ENCODE assay signal across 1 cellular context in genomic region chr17:48037036-48037881, GRCh38.
TF ChIP-seq lines count a peak whose summit lies in the region.

COPZ2 (minus strand) TSS chr17:48037797; CDS start chr17:48037777, 20 bp downstream.

TF ChIP-seq in HepG2, 621 proteins besides CTCF, POLR2A, EP300 and RAD21 (continued from another document and continues in another):
- peak; percentile 20; the same call in 1 of the 2 replicates for TF ChIP-seq LBX2 (CRISPR knock-in tag; IDR thresholded peaks at IDR 0.05; ENCODE audit: borderline replicate concordance)
- no peak for TF ChIP-seq NR2F2 (IDR thresholded peaks at IDR 0.05; ENCODE audit: borderline replicate concordance, low read depth)
- TF ChIP-seq SUZ12 (IDR thresholded peaks at IDR 0.05; ENCODE audit: low read depth, low read length) = no peak
- no peak for TF ChIP-seq GMEB2 (CRISPR knock-in tag; IDR thresholded peaks at IDR 0.05; ENCODE audit: low read depth)
- TF ChIP-seq ZNF18 (CRISPR knock-in tag; IDR thresholded peaks at IDR 0.05; ENCODE audit: insufficient replicate concordance) = no peak
- TF ChIP-seq ZBTB8A (CRISPR knock-in tag; IDR thresholded peaks at IDR 0.05; ENCODE audit: borderline replicate concordance, low read depth) = no peak
- no peak for TF ChIP-seq PAX8 (CRISPR knock-in tag; IDR thresholded peaks at IDR 0.05; ENCODE audit: borderline replicate concordance)
- TF ChIP-seq ZNF460 (CRISPR knock-in tag; IDR thresholded peaks at IDR 0.05; ENCODE audit: borderline replicate concordance) = no peak
- TF ChIP-seq ZNF547 (CRISPR knock-in tag; IDR thresholded peaks at IDR 0.05) = peak; percentile 80
- 0 out of 2 replicates have a peak, but pooled peaks have one; percentile 20 for TF ChIP-seq ZNF235 (CRISPR knock-in tag; IDR thresholded peaks at IDR 0.05; ENCODE audit: borderline replicate concordance)
- no peak for TF ChIP-seq PRMT3 (CRISPR knock-in tag; IDR thresholded peaks at IDR 0.05; ENCODE audit: borderline replicate concordance, low read depth)
- no peak for TF ChIP-seq MATR3 (CRISPR knock-in tag; IDR thresholded peaks at IDR 0.05)
- TF ChIP-seq JUND (CRISPR knock-in tag; IDR thresholded peaks at IDR 0.05) = no peak
- TF ChIP-seq KDM5B (CRISPR knock-in tag; IDR thresholded peaks at IDR 0.05; ENCODE audit: borderline replicate concordance) = peak; percentile 85; the same call in 1 of the 2 replicates
- 0 out of 2 replicates have a peak, but pooled peaks have one; percentile 25 for TF ChIP-seq IRF2 (CRISPR knock-in tag; IDR thresholded peaks at IDR 0.05)
- TF ChIP-seq PAF1 (CRISPR knock-in tag; IDR thresholded peaks at IDR 0.05) = no peak
- no peak for TF ChIP-seq MED13 (CRISPR knock-in tag; IDR thresholded peaks at IDR 0.05)
- TF ChIP-seq ZNF256 (CRISPR knock-in tag; conservative IDR thresholded peaks at IDR 0.05) = no peak
- no peak for TF ChIP-seq GFI1 (CRISPR knock-in tag; IDR thresholded peaks at IDR 0.05; ENCODE audit: borderline replicate concordance)
- TF ChIP-seq FOXA3 (CRISPR knock-in tag; IDR thresholded peaks at IDR 0.05) = no peak
- peak; percentile 20 for TF ChIP-seq TEAD3 (CRISPR knock-in tag; optimal IDR thresholded peaks at IDR 0.05; ENCODE audit: borderline replicate concordance)
- TF ChIP-seq ONECUT2 (CRISPR knock-in tag; IDR thresholded peaks at IDR 0.05) = no peak
- peak; percentile 59; the same call in 1 of the 2 replicates for TF ChIP-seq ELF1 (CRISPR knock-in tag; IDR thresholded peaks at IDR 0.05)
- TF ChIP-seq STAG1 (CRISPR knock-in tag; IDR thresholded peaks at IDR 0.05) = peak; percentile 57
- TF ChIP-seq ARNTL (CRISPR knock-in tag; IDR thresholded peaks at IDR 0.05) = no peak
- TF ChIP-seq DBP (CRISPR knock-in tag; IDR thresholded peaks at IDR 0.05; ENCODE audit: not compliant biosample characterization) = no peak
- TF ChIP-seq HNF1A (IDR thresholded peaks at IDR 0.05; ENCODE audit: low read depth) = no peak
- TF ChIP-seq HNF1A (CRISPR knock-in tag; IDR thresholded peaks at IDR 0.05; ENCODE audit: borderline replicate concordance) = no peak
- TF ChIP-seq ZIK1 (CRISPR knock-in tag; IDR thresholded peaks at IDR 0.05; ENCODE audit: borderline replicate concordance, low read depth) = 0 out of 2 replicates have a peak, but pooled peaks have one; percentile 7
- no peak for TF ChIP-seq ZNF333 (CRISPR knock-in tag; IDR thresholded peaks at IDR 0.05; ENCODE audit: borderline replicate concordance)
- no peak for TF ChIP-seq U2AF2 (IDR thresholded peaks at IDR 0.05; ENCODE audit: low read depth, low read length)
- TF ChIP-seq ZNF788 (CRISPR knock-in tag; IDR thresholded peaks at IDR 0.05; ENCODE audit: borderline replicate concordance) = peak; percentile 27; the same call in 1 of the 2 replicates
- TF ChIP-seq ZFP82 (CRISPR knock-in tag; IDR thresholded peaks at IDR 0.05; ENCODE audit: borderline replicate concordance) = no peak
- TF ChIP-seq TFDP2 (CRISPR knock-in tag; IDR thresholded peaks at IDR 0.05) = no peak
- no peak for TF ChIP-seq CSRNP1 (CRISPR knock-in tag; IDR thresholded peaks at IDR 0.05)
- no peak for TF ChIP-seq THAP7 (CRISPR knock-in tag; IDR thresholded peaks at IDR 0.05)
- TF ChIP-seq ATF7 (IDR thresholded peaks at IDR 0.05) = no peak
- TF ChIP-seq ATF7 (CRISPR knock-in tag; IDR thresholded peaks at IDR 0.05) = no peak
- TF ChIP-seq TAF15 (IDR thresholded peaks at IDR 0.05; ENCODE audit: low read depth, low read length, poor library complexity, severe bottlenecking) = no peak
- TF ChIP-seq SIN3B (IDR thresholded peaks at IDR 0.05; ENCODE audit: low read length) = no peak
- TF ChIP-seq ZNF142 (CRISPR knock-in tag; IDR thresholded peaks at IDR 0.05) = no peak
- no peak; the same call in 1 of the 2 replicates for TF ChIP-seq ZNF766 (CRISPR knock-in tag; IDR thresholded peaks at IDR 0.05; ENCODE audit: borderline replicate concordance)
- no peak for TF ChIP-seq RELA (CRISPR knock-in tag; IDR thresholded peaks at IDR 0.05)
- TF ChIP-seq RBM39 (IDR thresholded peaks at IDR 0.05; ENCODE audit: low read depth, low read length, poor library complexity, severe bottlenecking) = no peak
- no peak for TF ChIP-seq ZC3H13 (CRISPR knock-in tag; IDR thresholded peaks at IDR 0.05)
- peak; percentile 60; the same call in 1 of the 2 replicates for TF ChIP-seq ZNF777 (CRISPR knock-in tag; IDR thresholded peaks at IDR 0.05)
- no peak; the same call in 1 of the 2 replicates for TF ChIP-seq ZNF891 (CRISPR knock-in tag; IDR thresholded peaks at IDR 0.05)
- TF ChIP-seq POLR2AphosphoS2 (IDR thresholded peaks at IDR 0.05; ENCODE audit: low read depth, low read length) = no peak
- no peak for TF ChIP-seq ATF7-NPFF (CRISPR knock-in tag; IDR thresholded peaks at IDR 0.05; ENCODE audit: low read depth)
- TF ChIP-seq ZNF737 (CRISPR knock-in tag; IDR thresholded peaks at IDR 0.05; ENCODE audit: borderline replicate concordance) = no peak
- TF ChIP-seq TARDBP (CRISPR knock-in tag; IDR thresholded peaks at IDR 0.05) = no peak
- no peak for TF ChIP-seq NFIB (CRISPR knock-in tag; IDR thresholded peaks at IDR 0.05; ENCODE audit: borderline replicate concordance)
